14 cellular contexts compared by ENCODE assay signal in the genomic region with DNA sequence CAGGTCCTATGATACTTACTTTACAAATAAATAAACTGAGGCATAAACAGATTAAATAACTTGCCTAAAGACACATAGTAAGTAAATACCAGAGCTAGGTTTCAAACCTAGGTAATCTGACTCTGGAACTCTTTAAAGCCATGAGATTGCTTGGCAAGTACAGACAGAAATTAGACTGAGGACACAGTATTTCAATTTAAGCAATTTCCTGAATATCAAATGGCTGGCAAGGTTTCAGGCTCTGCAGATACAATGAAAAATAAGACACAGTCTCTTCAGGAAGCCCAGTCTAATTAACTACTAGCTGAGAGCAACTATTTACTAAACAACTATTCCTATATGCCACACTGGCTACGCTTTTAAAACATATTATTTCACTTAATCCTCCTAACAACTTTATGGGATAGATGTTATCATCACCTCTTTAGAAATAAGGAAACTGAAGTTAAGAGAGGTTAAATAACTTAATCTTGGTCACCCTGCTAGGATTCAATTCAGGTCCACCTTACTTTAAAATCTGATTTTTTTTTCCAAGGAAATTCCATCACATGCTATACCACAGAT. TPM values are rescaled to one million over a fixed set of nuclear protein-coding genes. Genes with fewer than 3 reads are reported as not detected.
DNase-seq lines count a peak whose midpoint lies in the region; FAIRE-seq and TF ChIP-seq lines count a peak whose summit lies in the region.
"Had no signal": no experiment of that assay in that cellular context is flagged by ENCODE, and none has a peak within 500 bp of the region (broad histone marks: within the 10 kb centered on the region; RNA-seq: fewer than 3 reads in every experiment).

No MANE protein-coding gene starts in this region.

- CTCF ChIA-PET in activated CD4-positive, alpha-beta T cell treated with anti-CD3 and anti-CD28 coated beads, Interleukin-2, amount 10 ng/mL, durations not matched to agents 7 days and 5 days (lab: Charles Lee) = no interaction called here

- no peak overlapping the region for H3K4me3 Mint-ChIP-seq in activated CD4-positive, alpha-beta T cell treated with anti-CD3 and anti-CD28 coated beads, Interleukin-2, amount 10 ng/mL, durations not matched to agents 7 days and 5 days

- H3K27me3 ChIP-seq in bronchial epithelial cell (ENCODE audit: control insufficient read depth, insufficient read depth, low read length) (no peaks in the 10 kb centered on the region), neutrophil (no peaks in the 10 kb centered on the region)
- H3K27me3 ChIP-seq: Peyer's patch had no signal

- DNase-seq in activated CD4-positive, alpha-beta T cell treated with anti-CD3 and anti-CD28 coated beads, Interleukin-2, amount 10 ng/mL, durations not matched to agents 7 days and 5 days = no peak
- no peak for DNase-seq in activated CD4-positive, alpha-beta T cell treated with anti-CD3 and anti-CD28 coated beads, Interleukin-2, amount 50 U/mL, for 4 hours
- peak; percentile 41 for DNase-seq in NCI-H2196 (lab: John Stamatoyannopoulos, UW; ENCODE audit: unreplicated experiment)
- DNase-seq in bronchial epithelial cell (ENCODE audit: low read depth) = peak; percentile 55
- no peak for DNase-seq in GOT3 (lab: John Stamatoyannopoulos, UW)
- no peak for DNase-seq in HUDEP-2 (lab: John Stamatoyannopoulos, UW; ENCODE audit: unreplicated experiment in 76 of 76)
- DNase-seq in KBM-7 = no peak
- DNase-seq: caudate nucleus, EL, NCI-H2029 treated with DMSO at 0.1 percent for 48 hours, Peyer's patch had no signal

- TF ChIP-seq CTCF in bronchial epithelial cell (IDR thresholded peaks at IDR 0.05; ENCODE audit: insufficient read depth, low read length, severe bottlenecking) (no peak), neutrophil (IDR thresholded peaks at IDR 0.05) (no peak)

- peak overlapping the region; percentile 63 for H3K27ac ChIP-seq in neutrophil
- H3K27ac ChIP-seq: Peyer's patch had no signal

- peaks cover 60% of the 10 kb centered on the region for H3K4me1 Mint-ChIP-seq in activated CD4-positive, alpha-beta T cell treated with anti-CD3 and anti-CD28 coated beads, Interleukin-2, amount 10 ng/mL, durations not matched to agents 7 days and 5 days

- H3K27ac Mint-ChIP-seq in activated CD4-positive, alpha-beta T cell treated with anti-CD3 and anti-CD28 coated beads, Interleukin-2, amount 10 ng/mL, durations not matched to agents 7 days and 5 days = peak overlapping the region; percentile 19

- peaks cover 63 to 65% of the 10 kb centered on the region in 2 experiments for H3K4me1 ChIP-seq in neutrophil (ENCODE audit: control insufficient read depth in 1 of 2, insufficient read depth in 1 of 2, low read depth in 1 of 2, low read length in 1 of 2)

- H3K36me3 ChIP-seq in bronchial epithelial cell (ENCODE audit: control insufficient read depth, insufficient read depth, low read length) (no peaks in the 10 kb centered on the region), neutrophil (peaks cover 9% of the 10 kb centered on the region)
- H3K36me3 ChIP-seq: Peyer's patch had no signal

- H3K4me3 ChIP-seq in bronchial epithelial cell (ENCODE audit: low read depth, low read length) = no peak overlapping the region
- H3K4me3 ChIP-seq in neutrophil (ENCODE audit: low read depth in 1 of 2, low read length in 1 of 2) = no peak overlapping the region
- H3K4me3 ChIP-seq: Peyer's patch had no signal

- in situ Hi-C loops in KBM-7 (cut with MboI; ENCODE audit: low pct_unique_long_range_greater_than_20kb, low sequenced_read_pairs) = no loop called here

- POLR2A ChIA-PET in activated CD4-positive, alpha-beta T cell treated with anti-CD3 and anti-CD28 coated beads, Interleukin-2, amount 10 ng/mL, durations not matched to agents 7 days and 5 days (lab: Charles Lee) = no interaction called here

- no peaks in the 10 kb centered on the region for H3K27me3 Mint-ChIP-seq in activated CD4-positive, alpha-beta T cell treated with anti-CD3 and anti-CD28 coated beads, Interleukin-2, amount 10 ng/mL, durations not matched to agents 7 days and 5 days

- peaks cover 26% of the 10 kb centered on the region for H3K36me3 Mint-ChIP-seq in activated CD4-positive, alpha-beta T cell treated with anti-CD3 and anti-CD28 coated beads, Interleukin-2, amount 10 ng/mL, durations not matched to agents 7 days and 5 days (ENCODE audit: low read depth)

- no peaks in the 10 kb centered on the region for H3K9me3 ChIP-seq in neutrophil
- H3K9me3 ChIP-seq: Peyer's patch had no signal

- no peaks in the 10 kb centered on the region for H3K9me3 Mint-ChIP-seq in activated CD4-positive, alpha-beta T cell treated with anti-CD3 and anti-CD28 coated beads, Interleukin-2, amount 10 ng/mL, durations not matched to agents 7 days and 5 days

- no peak for FAIRE-seq in bronchial epithelial cell (lab: Jason Lieb, UNC)
- FAIRE-seq: GM18507, TTC549 had no signal

RNA-seq across cellular contexts. Expression of a gene that starts 4.3 kb away (rescaled TPM):
- 10 to 100 TPM; 48.8 to 49.4 TPM for total RNA-seq in activated CD4-positive, alpha-beta T cell treated with anti-CD3 and anti-CD28 coated beads, Interleukin-2, amount 10 ng/mL, durations not matched to agents 7 days and 5 days
- total RNA-seq in bronchial epithelial cell = 30.3 and 33.5 TPM in 2 replicates

RNA-seq across cellular contexts. Expression of a gene that starts 58.8 kb away (rescaled TPM):
- 10 to 100 TPM; 22.8 to 25.0 TPM for total RNA-seq in activated CD4-positive, alpha-beta T cell treated with anti-CD3 and anti-CD28 coated beads, Interleukin-2, amount 10 ng/mL, durations not matched to agents 7 days and 5 days
- 36.3 and 63.0 TPM in 2 replicates for total RNA-seq in bronchial epithelial cell

Comparison
In these comparisons a context has a peak if more than half of its experiments do, and no peak if none do; other contexts are left out.
1. DNase-seq: peak in NCI-H2196 (single experiment) and bronchial epithelial cell (single experiment); none in activated CD4-positive, alpha-beta T cell treated with anti-CD3 and anti-CD28 coated beads, Interleukin-2, amount 10 ng/mL, durations not matched to agents 7 days and 5 days (single experiment), activated CD4-positive, alpha-beta T cell treated with anti-CD3 and anti-CD28 coated beads, Interleukin-2, amount 50 U/mL, for 4 hours (0 of 2), GOT3 (single experiment), HUDEP-2 (0 of 76) and KBM-7 (single experiment).